In genomic region chr6:159789377-159790148, GRCh38 we compare ENCODE assay signal across 8 cellular contexts. TPM values are rescaled to one million over a fixed set of nuclear protein-coding genes. Genes with fewer than 3 reads are reported as not detected.
DNase-seq lines count a peak whose midpoint lies in the region; ATAC-seq and TF ChIP-seq lines count a peak whose summit lies in the region.

TSS of gene TCP1 (minus strand) at chr6:159789602. CDS start at chr6:159789468, 134 bp downstream.

- H3F3A ChIP-seq in OCI-LY1 (ENCODE audit: insufficient read depth, low read length): no peaks in the 10 kb centered on the region

- ATAC-seq in GM21447 (IDR thresholded peaks at IDR 0.05; ENCODE audit: unreplicated experiment): peak; percentile 72

- DNase-seq in Calu3 (peak; percentile 98), mesenteric fat pad (ENCODE audit: low spot score) (peak; percentile 98)
- DNase-seq in activated CD8-positive, alpha-beta memory T cell treated with anti-CD3 and anti-CD28 coated beads, Interleukin-2, amount 50 U/mL, for 4 hours: peak; percentile 98
- DNase-seq in stimulated activated CD8-positive, alpha-beta memory T cell treated with anti-CD3 and anti-CD28 coated beads, Interleukin-15, amount 100 ng/mL, for 24 hours (ENCODE audit: low read depth): peak; percentile 96

- BruUV-seq in Calu3 (replicated peaks; lab: Mats Ljungman, UMichigan): no TSS peak

- H3K4me3 ChIP-seq in HUES64 (ENCODE audit: low read length) (peak within 1 kb of the TSS; percentile 72), OCI-LY1 (ENCODE audit: low read depth, low read length, poor library complexity, severe bottlenecking) (peak within 1 kb of the TSS; percentile 73)

- peak within 1 kb of the TSS; percentile 92 for H3K27ac ChIP-seq in HUES64 (ENCODE audit: low read depth, low read length)
- peak within 1 kb of the TSS; percentile 77 for H3K27ac ChIP-seq in OCI-LY1 (ENCODE audit: low read depth, low read length, poor library complexity, severe bottlenecking)

- intact Hi-C loops in Calu3 (cut with micrococcal nuclease; ENCODE audit: unreplicated experiment): loop anchor here (1.0 to 5.0 kb wide), 5 partner anchors 18 to 153 kb away; partner anchors contain the start of genes SOD2 and WTAP

- peaks cover 44% of the 10 kb centered on the region for H3K4me1 Mint-ChIP-seq in Calu3 (ENCODE audit: low read depth, unreplicated experiment)

- H3K36me3 ChIP-seq in HUES64 (ENCODE audit: insufficient read depth, low read length) (peaks cover 63% of the 10 kb centered on the region), OCI-LY1 (ENCODE audit: insufficient read depth, low read length) (peaks cover 67% of the 10 kb centered on the region)

- no peaks in the 10 kb centered on the region for H3K9me3 Mint-ChIP-seq in Calu3 (ENCODE audit: low read depth, unreplicated experiment)

- under 1% methylated on average over 63 of the region's 64 CpGs for WGBS in HUES64

- H3K4me2 ChIP-seq in OCI-LY1 (ENCODE audit: low read length): peak within 1 kb of the TSS; percentile 89

- H4K20me1 ChIP-seq in OCI-LY1 (ENCODE audit: insufficient read depth, low read length): no peaks in the 10 kb centered on the region

- H3K9me2 ChIP-seq in OCI-LY1 (ENCODE audit: low read depth, low read length): no peaks in the 10 kb centered on the region

- H3K27me3 ChIP-seq in HUES64 (ENCODE audit: insufficient read depth, low read length): no peaks in the 10 kb centered on the region
- H3K27me3 ChIP-seq in OCI-LY1 (ENCODE audit: insufficient read depth, low read length): no peaks in the 10 kb centered on the region

- no peaks in the 10 kb centered on the region for H3K9me3 ChIP-seq in HUES64 (ENCODE audit: insufficient read depth, low read depth, low read length)
- H3K9me3 ChIP-seq in OCI-LY1 (ENCODE audit: low read length): no peaks in the 10 kb centered on the region

- peaks cover 92% of the 10 kb centered on the region for H3K36me3 Mint-ChIP-seq in Calu3 (ENCODE audit: insufficient read depth, unreplicated experiment)

- H3K4me3 Mint-ChIP-seq in Calu3 (ENCODE audit: low read depth, unreplicated experiment): peak within 1 kb of the TSS; percentile 86

- H3K4me1 ChIP-seq in HUES64 (ENCODE audit: insufficient read depth, low read length): peaks cover 15% of the 10 kb centered on the region
- peaks cover 29% of the 10 kb centered on the region for H3K4me1 ChIP-seq in OCI-LY1 (ENCODE audit: insufficient read depth, low read length, severe bottlenecking)

- TF ChIP-seq CTCF in Calu3 (IDR thresholded peaks at IDR 0.05; ENCODE audit: unreplicated experiment): no peak
- TF ChIP-seq CTCF in OCI-LY1 (IDR thresholded peaks at IDR 0.05; ENCODE audit: low read length): no peak

- CTCF ChIA-PET in Calu3 (lab: Charles Lee): interaction anchor here (0.6 to 2.4 kb wide), 8 partner anchors 12 to 1583 kb away, joined by 3 to 16 read pairs (median 4); partner anchors contain the start of genes ACAT2 and WTAP

- no peaks in the 10 kb centered on the region for H3K27me3 Mint-ChIP-seq in Calu3 (ENCODE audit: unreplicated experiment)

- in situ Hi-C loops in endometrial microvascular endothelial cells (cut with HindIII; ENCODE audit: inconsistent ontology term, low pct_unique_long_range_greater_than_20kb, low sequenced_read_pairs): no loop called here

- peak within 1 kb of the TSS; percentile 98 for H3K27ac Mint-ChIP-seq in Calu3 (ENCODE audit: unreplicated experiment)

- peak within 1 kb of the TSS; percentile 92 for H3K9ac ChIP-seq in HUES64 (ENCODE audit: low read depth, low read length)
- H3K9ac ChIP-seq in OCI-LY1 (ENCODE audit: low read length): peak within 1 kb of the TSS; percentile 85

- no peak within 1 kb of the TSS for H2AFZ ChIP-seq in OCI-LY1 (ENCODE audit: low read length)

- H3K79me2 ChIP-seq in OCI-LY1 (ENCODE audit: insufficient read depth, low read length): peaks cover 64% of the 10 kb centered on the region

RNA-seq across cellular contexts. Expression of gene TCP1, which starts in this region (rescaled TPM):
- 311 and 357 TPM in 2 replicates for total RNA-seq in Calu3 (2022)
- 241 TPM for polyA plus RNA-seq in HUES64 (2013, experiment 1 of 2)
- polyA plus RNA-seq in HUES64 (2013, experiment 2 of 2): 208 TPM
- total RNA-seq in endometrial microvascular endothelial cells (ENCODE audit: inconsistent ontology term): 324 TPM
- total RNA-seq in mesenteric fat pad: 170 TPM

Comparison
In these comparisons a context has a peak if more than half of its experiments do, and no peak if none do; other contexts are left out.
1. Peak in every context shown above with its lines: DNase-seq, ATAC-seq, H3K4me3 ChIP-seq and H3K27ac ChIP-seq.